Comparison of ENCODE assay signal across 32 cellular contexts in genomic region chr7:65301007-65301406, GRCh38.
"Had no signal": no experiment of that assay in that cellular context is flagged by ENCODE, and none has a peak within 500 bp of the region (broad histone marks: within the 10 kb centered on the region; RNA-seq: fewer than 3 reads in every experiment).

No MANE protein-coding gene starts in this region.

- DNase-seq: activated B cell treated with CpG ODN at 0.5 μM for 24 hours; activated CD4-positive, alpha-beta memory T cell treated with anti-CD3 and anti-CD28 coated beads for 36 hours; activated CD4-positive, alpha-beta T cell treated with anti-CD3 and anti-CD28 coated beads for 4 hours; activated CD4-positive, alpha-beta T cell treated with anti-CD3 and anti-CD28 coated beads, Interleukin-2, amount 50 U/mL, for 1 hour; activated CD4-positive, CD25-positive, alpha-beta regulatory T cell treated with anti-CD3 and anti-CD28 coated beads, Interleukin-2, amount 50 U/mL, for 72 hours; activated CD8-positive, alpha-beta memory T cell treated with anti-CD3 and anti-CD28 coated beads, Interleukin-2, amount 50 U/mL, for 4 hours; activated gamma-delta T cell treated with Interleukin-2 at 50 U/mL for 16 hours; activated naive CD4-positive, alpha-beta T cell treated with anti-CD3 and anti-CD28 coated beads, Interleukin-2, amount 10 ng/mL, durations not matched to agents 7 days and 5 days; activated naive CD8-positive, alpha-beta T cell treated with anti-CD3 and anti-CD28 coated beads, Interleukin-2, amount 50 U/mL, for 24 hours; activated T-cell treated with anti-CD3 and anti-CD28 coated beads for 4 hours; activated T-cell treated with anti-CD3 and anti-CD28 coated beads, Interleukin-2, amount 50 U/mL, for 4 hours; amniotic stem cell; NCI-H1105; NCI-H1417 treated with DMSO at 0.1 percent for 48 hours; NCI-H187 treated with DMSO at 0.1 percent for 48 hours; NCI-H2081; NCI-H2171 treated with DMSO at 0.1 percent for 48 hours; NCI-H2227 treated with DMSO at 0.1 percent for 48 hours; NCI-H446; NCI-H510A treated with DMSO at 0.1 percent for 48 hours; NCI-H526 treated with DMSO at 0.1 percent for 48 hours; NCI-H774; Right ventricle myocardium superior; SW 1271; T-helper 1 cell; T-helper 2 cell; T-helper 9 cell had no signal

- H3K36me3 ChIP-seq: ascending aorta, cardiac muscle cell had no signal

- H3K27ac Mint-ChIP-seq: activated B cell treated with CpG ODN at 0.5 μM for 24 hours; activated CD4-positive, alpha-beta memory T cell treated with anti-CD3 and anti-CD28 coated beads for 36 hours; activated naive CD4-positive, alpha-beta T cell treated with anti-CD3 and anti-CD28 coated beads, Interleukin-2, amount 10 ng/mL, durations not matched to agents 7 days and 5 days; activated naive CD8-positive, alpha-beta T cell; activated naive CD8-positive, alpha-beta T cell treated with anti-CD3 and anti-CD28 coated beads, Interleukin-2, amount 50 U/mL, for 24 hours; activated T-helper 1 cell treated with anti-CD3 and anti-CD28 coated beads, Interleukin-12 subunit alpha, Interleukin-12 subunit beta, Interleukin-2, Interleukin-4 antibody, amounts not matched to agents 30 ng/mL and 10 ng/mL and 1 ng/mL, durations not matched to agents 14 hours and 24 hours and 36 hours had no signal

- H3K4me1 ChIP-seq: ascending aorta had no signal

- H3K27me3 ChIP-seq: ascending aorta, cardiac muscle cell had no signal

- H3K4me3 ChIP-seq: ascending aorta, cardiac muscle cell had no signal

- ATAC-seq: activated naive CD8-positive, alpha-beta T cell treated with anti-CD3 and anti-CD28 coated beads, Interleukin-2, amount 50 U/mL, for 24 hours; activated T-cell treated with anti-CD3 and anti-CD28 coated beads, Interleukin-2, amount 50 U/mL, for 4 hours had no signal

- H3K27me3 Mint-ChIP-seq: activated B cell treated with CpG ODN at 0.5 μM for 24 hours; activated CD4-positive, alpha-beta memory T cell treated with anti-CD3 and anti-CD28 coated beads for 36 hours had no signal

- H3K9me3 Mint-ChIP-seq: activated B cell treated with CpG ODN at 0.5 μM for 24 hours; activated CD4-positive, alpha-beta memory T cell treated with anti-CD3 and anti-CD28 coated beads for 36 hours; activated naive CD4-positive, alpha-beta T cell treated with anti-CD3 and anti-CD28 coated beads, Interleukin-2, amount 10 ng/mL, durations not matched to agents 7 days and 5 days; activated naive CD8-positive, alpha-beta T cell treated with anti-CD3 and anti-CD28 coated beads, Interleukin-2, amount 50 U/mL, for 24 hours; activated T-cell treated with anti-CD3 and anti-CD28 coated beads, Interleukin-2, amount 50 U/mL, for 4 hours; activated T-helper 1 cell treated with anti-CD3 and anti-CD28 coated beads, Interleukin-12 subunit alpha, Interleukin-12 subunit beta, Interleukin-2, Interleukin-4 antibody, amounts not matched to agents 30 ng/mL and 10 ng/mL and 1 ng/mL, durations not matched to agents 14 hours and 24 hours and 36 hours; central memory CD8-positive, alpha-beta T cell had no signal

- H3K4me3 Mint-ChIP-seq: activated B cell treated with CpG ODN at 0.5 μM for 24 hours; activated CD4-positive, alpha-beta memory T cell treated with anti-CD3 and anti-CD28 coated beads for 36 hours; activated naive CD4-positive, alpha-beta T cell treated with anti-CD3 and anti-CD28 coated beads, Interleukin-2, amount 10 ng/mL, durations not matched to agents 7 days and 5 days; activated naive CD8-positive, alpha-beta T cell; activated naive CD8-positive, alpha-beta T cell treated with anti-CD3 and anti-CD28 coated beads, Interleukin-2, amount 50 U/mL, for 24 hours; activated T-cell treated with anti-CD3 and anti-CD28 coated beads, Interleukin-2, amount 50 U/mL, for 4 hours; activated T-helper 1 cell treated with anti-CD3 and anti-CD28 coated beads, Interleukin-12 subunit alpha, Interleukin-12 subunit beta, Interleukin-2, Interleukin-4 antibody, amounts not matched to agents 30 ng/mL and 10 ng/mL and 1 ng/mL, durations not matched to agents 14 hours and 24 hours and 36 hours; central memory CD8-positive, alpha-beta T cell had no signal

- H3K4me1 Mint-ChIP-seq: activated B cell treated with CpG ODN at 0.5 μM for 24 hours; activated naive CD8-positive, alpha-beta T cell treated with anti-CD3 and anti-CD28 coated beads, Interleukin-2, amount 50 U/mL, for 24 hours had no signal

- H3K36me3 Mint-ChIP-seq: activated CD4-positive, alpha-beta memory T cell treated with anti-CD3 and anti-CD28 coated beads for 36 hours; activated naive CD4-positive, alpha-beta T cell treated with anti-CD3 and anti-CD28 coated beads, Interleukin-2, amount 10 ng/mL, durations not matched to agents 7 days and 5 days had no signal

- H3K9me3 ChIP-seq: ascending aorta had no signal
